13 cellular contexts compared by ENCODE assay signal in the genomic region with DNA sequence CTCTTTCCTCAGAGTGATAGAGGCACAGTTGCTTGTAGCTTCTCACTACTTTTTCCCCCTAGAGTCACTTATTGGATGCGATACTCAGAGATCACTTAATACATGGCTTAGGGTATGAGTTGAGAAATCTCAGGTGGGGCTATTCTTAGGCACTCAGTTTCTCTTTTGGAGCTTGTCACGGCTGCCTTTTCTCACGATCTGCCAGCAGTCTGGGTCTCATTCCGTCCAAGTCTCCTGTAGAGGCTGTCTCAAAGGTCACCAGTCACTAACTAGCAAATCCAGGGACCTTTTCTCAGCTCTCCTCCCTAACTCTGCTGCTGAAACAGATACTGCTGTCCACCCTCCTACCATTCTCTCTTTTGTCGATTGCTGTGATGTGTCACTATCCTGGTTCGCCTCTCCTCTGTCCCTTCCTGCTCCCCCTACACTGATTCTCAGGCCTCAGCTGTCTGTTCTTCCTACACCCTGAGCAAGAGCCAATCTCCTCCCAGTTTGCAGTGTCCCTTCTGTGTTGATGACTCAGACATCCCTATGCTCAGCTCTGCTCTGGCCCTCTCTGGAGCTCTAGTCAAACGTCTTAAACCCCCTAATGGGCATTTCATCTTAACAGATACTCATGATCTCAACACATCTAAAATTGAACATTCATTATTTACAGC. TPM values are rescaled to one million over a fixed set of nuclear protein-coding genes. Genes with fewer than 3 reads are reported as not detected.
DNase-seq lines count a peak whose midpoint lies in the region; ATAC-seq, FAIRE-seq and TF ChIP-seq lines count a peak whose summit lies in the region.
"Had no signal": no experiment of that assay in that cellular context is flagged by ENCODE, and none has a peak within 500 bp of the region (broad histone marks: within the 10 kb centered on the region; RNA-seq: fewer than 3 reads in every experiment).

No MANE protein-coding gene starts in this region.

- no peak for TF ChIP-seq CTCF in PC-9 (conservative IDR thresholded peaks at IDR 0.05)
- TF ChIP-seq CTCF in pancreas (IDR thresholded peaks at IDR 0.05), result no peak

- H2AFZ ChIP-seq in PC-9, result 0 out of 2 replicates have a peak overlapping the region, but pooled peaks have one; percentile 48
- H2AFZ ChIP-seq: neural progenitor cell had no signal

- H3K36me3 ChIP-seq in PC-9 (ENCODE audit: low read depth) (no peaks in the 10 kb centered on the region), pancreas (no peaks in the 10 kb centered on the region)

- H3K4me2 ChIP-seq in PC-9, result peak overlapping the region; percentile 7; the same call in 1 of the 2 replicates
- H3K4me2 ChIP-seq: neural progenitor cell had no signal

- no peaks in the 10 kb centered on the region for H3K9me3 ChIP-seq in PC-9 (ENCODE audit: insufficient read depth, low read depth)
- no peaks in the 10 kb centered on the region for H3K9me3 ChIP-seq in pancreas

- H3K9me2 ChIP-seq in PC-9 (ENCODE audit: insufficient read depth), result no peaks in the 10 kb centered on the region

- H3K27ac Mint-ChIP-seq in activated T-helper 17 cell treated with anti-CD3 and anti-CD28 coated beads, Interleukin-2, amount 50 U/mL, for 72 hours, result no peak overlapping the region
- H3K27ac Mint-ChIP-seq: neural progenitor cell, type B pancreatic cell had no signal

- no peaks in the 10 kb centered on the region for H3K79me2 ChIP-seq in PC-9 (ENCODE audit: low read depth)

- intact Hi-C loops in PC-9 (cut with micrococcal nuclease; ENCODE audit: unreplicated experiment), result no loop called here
- intact Hi-C loops in pancreas (cut with DNase I), result no loop called here

- no peak overlapping the region for H3K4me3 Mint-ChIP-seq in activated T-helper 17 cell treated with anti-CD3 and anti-CD28 coated beads, Interleukin-2, amount 50 U/mL, for 72 hours
- H3K4me3 Mint-ChIP-seq: neural progenitor cell, type B pancreatic cell had no signal

- no peaks in the 10 kb centered on the region for H3K4me1 Mint-ChIP-seq in activated T-helper 17 cell treated with anti-CD3 and anti-CD28 coated beads, Interleukin-2, amount 50 U/mL, for 72 hours

- H3K4me1 ChIP-seq in PC-9 (replicated peaks; ENCODE audit: insufficient read depth) (peaks cover 62% of the 10 kb centered on the region), pancreas (no peaks in the 10 kb centered on the region)
- H3K4me1 ChIP-seq: neural progenitor cell had no signal

- no peaks in the 10 kb centered on the region for H4K20me1 ChIP-seq in PC-9 (ENCODE audit: insufficient read depth)

- CTCF ChIA-PET in PC-9 (lab: Charles Lee), result interaction anchor here (0.6 kb wide), 1 partner anchor 82 kb away, joined by 3 read pairs; no protein-coding TSS in a partner anchor

- no TSS peak for BruUV-seq in PC-9 (replicated peaks; lab: Mats Ljungman, UMichigan)

- H3K9me3 Mint-ChIP-seq in activated T-helper 17 cell treated with anti-CD3 and anti-CD28 coated beads, Interleukin-2, amount 50 U/mL, for 72 hours, result no peaks in the 10 kb centered on the region
- H3K9me3 Mint-ChIP-seq: neural progenitor cell, type B pancreatic cell had no signal

- DNase-seq in EH (ENCODE audit: low read depth) (peak; percentile 78), PC-9 (peak in 1 of 2 experiments; percentile 9), fibroblast of gingiva (ENCODE audit: low read depth) (peak; percentile 40), pancreas (no peak), NCI-H345 (lab: John Stamatoyannopoulos, UW) (no peak), DMS79 (lab: John Stamatoyannopoulos, UW) (no peak)
- DNase-seq: activated CD4-positive, alpha-beta T cell treated with anti-CD3 and anti-CD28 coated beads, Interleukin-2, amount 50 U/mL, for 48 hours; NCI-H187; stimulated activated CD4-positive, alpha-beta T cell treated with anti-CD3 and anti-CD28 coated beads, Interleukin-4, amount 100 ng/mL, for 4 hours had no signal

- ATAC-seq in pancreas, result peak in 3 of 4 donors; percentile 26 to 52 (median 30)
- no peak for ATAC-seq in activated T-helper 17 cell treated with anti-CD3 and anti-CD28 coated beads, Interleukin-2, amount 50 U/mL, for 72 hours (replicated peaks)
- ATAC-seq in activated CD4-positive, CD25-positive, alpha-beta regulatory T cell treated with anti-CD3 and anti-CD28 coated beads, Interleukin-2, amount 50 U/mL, for 24 hours, result no peak

- no peaks in the 10 kb centered on the region for H3K27me3 ChIP-seq in PC-9 (ENCODE audit: insufficient read depth, low read depth)
- no peaks in the 10 kb centered on the region for H3K27me3 ChIP-seq in pancreas
- H3K27me3 ChIP-seq: neural progenitor cell had no signal

- H3K4me3 ChIP-seq in PC-9 (no peak overlapping the region), pancreas (no peak overlapping the region)
- H3K4me3 ChIP-seq: neural progenitor cell had no signal

- FAIRE-seq in pancreas (lab: Jason Lieb, UNC), result no peak

- peaks cover 22% of the 10 kb centered on the region for H3K27me3 Mint-ChIP-seq in activated T-helper 17 cell treated with anti-CD3 and anti-CD28 coated beads, Interleukin-2, amount 50 U/mL, for 72 hours

- H3F3A ChIP-seq in PC-9 (ENCODE audit: insufficient read depth, low read depth), result peaks cover 19% of the 10 kb centered on the region; the same call in 1 of the 2 replicates

- POLR2A ChIA-PET in PC-9 (lab: Charles Lee; ENCODE audit: unreplicated experiment), result interaction anchor here (0.6 kb wide), 3 partner anchors 18 to 1030 kb away, joined by 3 to 5 read pairs (median 3); no protein-coding TSS in a partner anchor

- H3K27ac ChIP-seq in PC-9 (no peak overlapping the region), pancreas (no peak overlapping the region)
- H3K27ac ChIP-seq: neural progenitor cell had no signal

- H3K36me3 Mint-ChIP-seq in activated T-helper 17 cell treated with anti-CD3 and anti-CD28 coated beads, Interleukin-2, amount 50 U/mL, for 72 hours (ENCODE audit: low read depth), result no peaks in the 10 kb centered on the region
- H3K36me3 Mint-ChIP-seq: type B pancreatic cell had no signal

- 45 to 53% methylated on average over 7 of the region's 7 CpGs for WGBS in pancreas, 2 donors

RNA-seq across cellular contexts. Expression of gene ATP1A2, which starts 12.4 kb away (rescaled TPM):
- total RNA-seq in PC-9 (2021) (1.1 TPM in 2 replicates), pancreas (1 to 10 TPM in 1 of 6 donors, under 1 TPM in 5; 0.34 to 2.7 (median 0.45) TPM)
- 1 to 10 TPM in 1 of 2 donors, under 1 TPM in 1; 0.89 to 1.6 TPM for polyA plus RNA-seq in pancreas
- total RNA-seq in activated T-helper 17 cell treated with anti-CD3 and anti-CD28 coated beads, Interleukin-2, amount 50 U/mL, for 72 hours, result not detected

RNA-seq across cellular contexts. Expression of gene ATP1A4, which starts 23.4 kb away (rescaled TPM):
- not detected in 2 replicates for total RNA-seq in PC-9 (2021)
- not detected for total RNA-seq in pancreas
- not detected for polyA plus RNA-seq in pancreas
- under 1 TPM in 1 of 2 donors, not detected in 1; 0.48 TPM for total RNA-seq in activated T-helper 17 cell treated with anti-CD3 and anti-CD28 coated beads, Interleukin-2, amount 50 U/mL, for 72 hours

RNA-seq across cellular contexts. Expression of gene IGSF8, which starts 29.6 kb away (rescaled TPM):
- total RNA-seq in PC-9 (2021) (27.4 and 38.0 TPM in 2 replicates), pancreas (10 to 100 TPM; 12.9 to 24.5 (median 16.5) TPM)
- 10 to 100 TPM; 24.7 TPM for polyA plus RNA-seq in pancreas
- 10 to 100 TPM; 23.8 to 30.8 TPM for total RNA-seq in activated T-helper 17 cell treated with anti-CD3 and anti-CD28 coated beads, Interleukin-2, amount 50 U/mL, for 72 hours

RNA-seq across cellular contexts. Expression of gene KCNJ9, which starts 46.7 kb away (rescaled TPM):
- total RNA-seq in PC-9 (2021) (not detected in 2 replicates), pancreas (not detected)
- under 1 TPM; 0.02 to 0.04 TPM for polyA plus RNA-seq in pancreas
- total RNA-seq in activated T-helper 17 cell treated with anti-CD3 and anti-CD28 coated beads, Interleukin-2, amount 50 U/mL, for 72 hours, result under 1 TPM in 1 of 2 donors, not detected in 1; 0.13 TPM

RNA-seq across cellular contexts. Expression of gene KCNJ10, which starts 58.0 kb away (rescaled TPM):
- not detected in 2 replicates for total RNA-seq in PC-9 (2021)
- total RNA-seq in pancreas, result under 1 TPM in 2 of 6 donors, not detected in 4; 0.08 to 0.09 TPM
- under 1 TPM in 1 of 2 donors, not detected in 1; 0.05 TPM for polyA plus RNA-seq in pancreas
- not detected for total RNA-seq in activated T-helper 17 cell treated with anti-CD3 and anti-CD28 coated beads, Interleukin-2, amount 50 U/mL, for 72 hours

Comparison
In these comparisons a context has a peak if more than half of its experiments do, and no peak if none do; other contexts are left out.
1. DNase-seq: peak in EH (single experiment) and fibroblast of gingiva (single experiment); none in pancreas (0 of 6), NCI-H345 (single experiment) and DMS79 (single experiment).
2. ATAC-seq: peak in pancreas (3 of 4); none in activated T-helper 17 cell treated with anti-CD3 and anti-CD28 coated beads, Interleukin-2, amount 50 U/mL, for 72 hours (single experiment) and activated CD4-positive, CD25-positive, alpha-beta regulatory T cell treated with anti-CD3 and anti-CD28 coated beads, Interleukin-2, amount 50 U/mL, for 24 hours (0 of 2).